Comparison of ENCODE assay signal across 9 cellular contexts in the genomic region with DNA sequence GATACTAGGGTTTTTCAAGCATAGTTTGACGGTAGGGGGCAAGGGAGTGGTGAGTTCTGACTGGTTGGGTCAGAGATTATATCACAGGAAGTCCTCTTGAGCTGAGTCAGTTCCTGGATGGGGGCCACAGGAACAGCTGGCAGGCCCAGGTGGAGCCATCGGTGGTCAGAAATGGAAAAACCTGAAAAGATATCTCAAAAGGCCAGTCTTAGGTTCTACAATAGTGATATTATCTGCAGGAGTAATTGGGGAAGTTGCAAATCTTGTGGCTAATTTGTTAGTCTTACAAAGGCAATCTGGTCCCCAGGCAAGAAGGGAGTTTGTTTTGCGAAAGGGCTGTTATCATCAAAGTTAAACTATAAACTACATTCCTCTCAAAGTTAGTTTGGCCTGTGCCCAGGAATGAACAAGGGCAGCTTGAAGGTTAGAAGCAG.
DNase-seq lines count a peak whose midpoint lies in the region; ATAC-seq and TF ChIP-seq lines count a peak whose summit lies in the region.
"Had no signal": no experiment of that assay in that cellular context is flagged by ENCODE, and none has a peak within 500 bp of the region (broad histone marks: within the 10 kb centered on the region; RNA-seq: fewer than 3 reads in every experiment).

No MANE protein-coding gene starts in this region.

- peak; percentile 72 for ATAC-seq in GM21619 (IDR thresholded peaks at IDR 0.05; ENCODE audit: unreplicated experiment)
- ATAC-seq in GM21529 (IDR thresholded peaks at IDR 0.05; ENCODE audit: unreplicated experiment), result no peak

- H3K9me2 ChIP-seq in MM.1S (replicated peaks; ENCODE audit: insufficient read depth, low read length), result no peaks in the 10 kb centered on the region

- H3K4me3 ChIP-seq in MM.1S (ENCODE audit: low read length) (no peak overlapping the region), tibial artery (no peak overlapping the region)
- H3K4me3 ChIP-seq: skin epidermis had no signal

- no peak for TF ChIP-seq CTCF in MM.1S (IDR thresholded peaks at IDR 0.05; ENCODE audit: low read length)
- TF ChIP-seq CTCF in tibial artery (IDR thresholded peaks at IDR 0.05), result no peak

- no peaks in the 10 kb centered on the region for H3F3A ChIP-seq in MM.1S (ENCODE audit: insufficient read depth, low read length)

- H4K20me1 ChIP-seq in MM.1S (ENCODE audit: insufficient read depth, low read length), result no peaks in the 10 kb centered on the region

- H3K9ac ChIP-seq in MM.1S (ENCODE audit: low read length), result no peak overlapping the region

- H3K27ac ChIP-seq in MM.1S (ENCODE audit: low read length) (no peak overlapping the region; the same call in 1 of the 2 replicates), tibial artery (no peak overlapping the region)
- H3K27ac ChIP-seq: skin epidermis had no signal

- H3K36me3 ChIP-seq in MM.1S (replicated peaks; ENCODE audit: insufficient read depth, low read length), result no peaks in the 10 kb centered on the region
- H3K36me3 ChIP-seq in tibial artery, result no peaks in the 10 kb centered on the region

- no peak overlapping the region for H3K4me2 ChIP-seq in MM.1S (ENCODE audit: low read depth, low read length)

- H3K9me3 ChIP-seq in MM.1S (replicated peaks; ENCODE audit: insufficient read depth, low read length) (no peaks in the 10 kb centered on the region), tibial artery (peaks cover 0 to 4% (median 3%) of the 10 kb centered on the region in 3 donors)

- 0 out of 2 replicates have a peak, but pooled peaks cover 4% of the 10 kb centered on the region for H3K4me1 ChIP-seq in MM.1S (ENCODE audit: low read length)
- peaks cover 0 to 6% (median 0%) of the 10 kb centered on the region in 4 donors for H3K4me1 ChIP-seq in tibial artery

- DNase-seq in Daoy (ENCODE audit: low read depth), result peak; percentile 69
- peak; percentile 45 for DNase-seq in MM.1S
- DNase-seq in glomerular visceral epithelial cell (ENCODE audit: extremely low spot score), result peak; percentile 30
- no peak for DNase-seq in SIG-M5 (lab: John Stamatoyannopoulos, UW)
- DNase-seq in NCI-H146 (lab: John Stamatoyannopoulos, UW), result no peak
- no peak for DNase-seq in tibial artery

- no peaks in the 10 kb centered on the region for H3K27me3 ChIP-seq in MM.1S (replicated peaks; ENCODE audit: insufficient read depth, low read length)
- no peaks in the 10 kb centered on the region for H3K27me3 ChIP-seq in tibial artery

- no peaks in the 10 kb centered on the region for H3K79me2 ChIP-seq in MM.1S (ENCODE audit: low read length)

- H2AFZ ChIP-seq in MM.1S (ENCODE audit: low read length), result no peak overlapping the region

- intact Hi-C loops in tibial artery (cut with DNase I; ENCODE audit: low total_unique reads), result loop anchor here (10.0 kb wide), 1 partner anchor 59 kb away; no protein-coding TSS in a partner anchor

Comparison
In these comparisons a context has a peak if more than half of its experiments do, and no peak if none do; other contexts are left out.
1. DNase-seq: peak in Daoy (single experiment), MM.1S (single experiment) and glomerular visceral epithelial cell (single experiment); none in SIG-M5 (single experiment), NCI-H146 (single experiment) and tibial artery (0 of 2).